Comparison of ENCODE assay signal across 8 cellular contexts in genomic region chr20:62623488-62624324, GRCh38. TPM values are rescaled to one million over a fixed set of nuclear protein-coding genes. Genes with fewer than 3 reads are reported as not detected.
DNase-seq lines count a peak whose midpoint lies in the region; FAIRE-seq and TF ChIP-seq lines count a peak whose summit lies in the region.

No MANE protein-coding gene starts in this region.

- H3K27me3 ChIP-seq in GM23248 (replicated peaks; ENCODE audit: insufficient read depth) (no peaks in the 10 kb centered on the region), astrocyte (ENCODE audit: insufficient read depth, low read length) (peaks cover 2% of the 10 kb centered on the region), iPS-20b (ENCODE audit: insufficient read depth, low read length) (no peaks in the 10 kb centered on the region)

- no peaks in the 10 kb centered on the region for H3K36me3 Mint-ChIP-seq in T-helper 2 cell treated with Interferon-gamma antibody and Interleukin-4, amounts not matched to agents 5 μg/mL and 100 μg/mL, for 36 hours (ENCODE audit: low read depth)
- H3K36me3 Mint-ChIP-seq in astrocyte (ENCODE audit: low read depth, unreplicated experiment), result no peaks in the 10 kb centered on the region

- peaks cover 30% of the 10 kb centered on the region for H3K4me1 Mint-ChIP-seq in T-helper 2 cell treated with Interferon-gamma antibody and Interleukin-4, amounts not matched to agents 5 μg/mL and 100 μg/mL, for 36 hours (ENCODE audit: low read depth)
- peaks cover 13% of the 10 kb centered on the region for H3K4me1 Mint-ChIP-seq in astrocyte (ENCODE audit: low read depth, unreplicated experiment)

- in situ Hi-C loops in GM23248 (cut with MboI), result no loop called here

- H3K27me3 Mint-ChIP-seq in T-helper 2 cell treated with Interferon-gamma antibody and Interleukin-4, amounts not matched to agents 5 μg/mL and 100 μg/mL, for 36 hours (ENCODE audit: low read depth), result no peaks in the 10 kb centered on the region
- peaks cover 3% of the 10 kb centered on the region for H3K27me3 Mint-ChIP-seq in astrocyte (ENCODE audit: low read depth, unreplicated experiment)

- no peaks in the 10 kb centered on the region for H3K9me2 ChIP-seq in GM23248 (ENCODE audit: insufficient read depth)

- peak overlapping the region; percentile 97 for H3K27ac Mint-ChIP-seq in T-helper 2 cell treated with Interferon-gamma antibody and Interleukin-4, amounts not matched to agents 5 μg/mL and 100 μg/mL, for 36 hours
- H3K27ac Mint-ChIP-seq in astrocyte (ENCODE audit: unreplicated experiment), result peak overlapping the region; percentile 62

- peak overlapping the region; percentile 16; the same call in 1 of the 2 replicates for H3K4me3 ChIP-seq in GM23248
- peak overlapping the region; percentile 6 for H3K4me3 ChIP-seq in astrocyte (ENCODE audit: insufficient read depth, low read depth, low read length)
- peak overlapping the region; percentile 34; the same call in 1 of the 2 replicates for H3K4me3 ChIP-seq in iPS-20b (ENCODE audit: low read length)

- H3K79me2 ChIP-seq in GM23248 (ENCODE audit: insufficient read depth) (no peaks in the 10 kb centered on the region), astrocyte (ENCODE audit: insufficient read depth, low read length) (no peaks in the 10 kb centered on the region)

- H3K9ac ChIP-seq in GM23248 (peak overlapping the region; percentile 60; the same call in 1 of the 2 replicates), astrocyte (ENCODE audit: low read length) (peak overlapping the region; percentile 40), iPS-20b (ENCODE audit: low read depth, low read length) (no peak overlapping the region)

- no peaks in the 10 kb centered on the region for H3K9me3 Mint-ChIP-seq in T-helper 2 cell treated with Interferon-gamma antibody and Interleukin-4, amounts not matched to agents 5 μg/mL and 100 μg/mL, for 36 hours
- H3K9me3 Mint-ChIP-seq in astrocyte (ENCODE audit: unreplicated experiment), result no peaks in the 10 kb centered on the region

- peak overlapping the region; percentile 84 for H3K4me3 Mint-ChIP-seq in T-helper 2 cell treated with Interferon-gamma antibody and Interleukin-4, amounts not matched to agents 5 μg/mL and 100 μg/mL, for 36 hours
- no peak overlapping the region for H3K4me3 Mint-ChIP-seq in astrocyte (ENCODE audit: unreplicated experiment)

- DNase-seq in GM04504 (ENCODE audit: low read depth) (peak; percentile 81), GM23248 (peak; percentile 89), astrocyte (ENCODE audit: low read depth) (peak; percentile 65), NCI-H2171 treated with DMSO at 0.1 percent for 48 hours (lab: John Stamatoyannopoulos, UW) (no peak)
- peak; percentile 81 for DNase-seq in T-helper 2 cell treated with Interferon-gamma antibody and Interleukin-4, amounts not matched to agents 5 μg/mL and 100 μg/mL, for 36 hours (ENCODE audit: low spot score)
- DNase-seq in stimulated activated CD4-positive, alpha-beta T cell treated with anti-CD3 and anti-CD28 coated beads, Interleukin-12 subunit alpha, Interleukin-12 subunit beta, amount 100 ng/mL, for 4 hours, result peak; percentile 79

- no peaks in the 10 kb centered on the region for H3K9me3 ChIP-seq in GM23248 (ENCODE audit: low read depth)
- no peaks in the 10 kb centered on the region for H3K9me3 ChIP-seq in KOPT-K1 (ENCODE audit: insufficient read depth, low read length, poor library complexity, severe bottlenecking)
- H3K9me3 ChIP-seq in astrocyte (ENCODE audit: insufficient read depth, low read depth, low read length), result no peaks in the 10 kb centered on the region
- H3K9me3 ChIP-seq in iPS-20b (ENCODE audit: insufficient read depth, low read depth, low read length), result no peaks in the 10 kb centered on the region

- H4K20me1 ChIP-seq in GM23248 (ENCODE audit: insufficient read depth), result no peaks in the 10 kb centered on the region
- no peaks in the 10 kb centered on the region for H4K20me1 ChIP-seq in astrocyte (ENCODE audit: insufficient read depth, low read length)

- 11 to 18% methylated on average over 20 to 22 of the region's 23 CpGs for WGBS in GM23248 (ENCODE audit: low coverage in 1 of 2, low lambda C conversion rate in 2 of 2, missing lambda C conversion rate in 2 of 2), 2 experiments

- H3K27ac ChIP-seq in GM23248 (peak overlapping the region; percentile 52), KOPT-K1 (ENCODE audit: low read depth, low read length, poor library complexity, severe bottlenecking) (peak overlapping the region; percentile 65), astrocyte (ENCODE audit: low read depth, low read length) (no peak overlapping the region), iPS-20b (ENCODE audit: low read length) (no peak overlapping the region)

- no peaks in the 10 kb centered on the region; the same call in 1 of the 2 replicates for H3F3A ChIP-seq in GM23248 (ENCODE audit: insufficient read depth)

- H3K4me1 ChIP-seq in GM23248 (ENCODE audit: insufficient read depth) (peaks cover 14% of the 10 kb centered on the region), astrocyte (ENCODE audit: insufficient read depth, low read length) (peaks cover 20% of the 10 kb centered on the region), iPS-20b (ENCODE audit: insufficient read depth, low read length) (peaks cover 16% of the 10 kb centered on the region)

- FAIRE-seq in astrocyte (lab: Jason Lieb, UNC), result no peak

- H3K36me3 ChIP-seq in GM23248 (ENCODE audit: low read depth), result no peaks in the 10 kb centered on the region
- no peaks in the 10 kb centered on the region for H3K36me3 ChIP-seq in KOPT-K1 (ENCODE audit: insufficient read depth, low read length)
- H3K36me3 ChIP-seq in astrocyte (ENCODE audit: insufficient read depth, low read length), result no peaks in the 10 kb centered on the region
- no peaks in the 10 kb centered on the region for H3K36me3 ChIP-seq in iPS-20b (ENCODE audit: insufficient read depth, low read depth, low read length)

- H3K4me2 ChIP-seq in GM23248 (ENCODE audit: unreplicated experiment), result peak overlapping the region; percentile 41
- H3K4me2 ChIP-seq in astrocyte (ENCODE audit: low read length), result peak overlapping the region; percentile 71

- no peak for TF ChIP-seq CTCF in astrocyte (IDR thresholded peaks at IDR 0.05; ENCODE audit: insufficient read depth, low read depth, low read length)

- H2AFZ ChIP-seq in GM23248 (peak overlapping the region; percentile 69), astrocyte (ENCODE audit: low read depth, low read length) (peak overlapping the region; percentile 8)

RNA-seq across cellular contexts. Expression of gene SLCO4A1, which starts 18.6 kb away (rescaled TPM):
- total RNA-seq in GM23248 (2014; rRNA removed; shearing (Covaris generic)), result 0.22 TPM in 1 of 2 replicates, not detected in the other
- 0.10 and 0.43 TPM in 2 replicates for polyA plus RNA-seq in GM23248 (2016; fragmentation: Nextera tagmentation; extraction: Ambion mirVana)
- total RNA-seq in astrocyte, result 0.43 TPM in 1 of 2 replicates, not detected in the other

Comparison
In these comparisons a context has a peak if more than half of its experiments do, and no peak if none do; other contexts are left out.
1. H3K27ac ChIP-seq: peak in GM23248 (single experiment) and KOPT-K1 (single experiment); none in astrocyte (single experiment) and iPS-20b (single experiment).
2. Peak in every context shown above with its lines, with median percentiles within 50 percentile points of each other: H3K4me3 ChIP-seq.